1 cellular context compared by ENCODE assay signal in genomic region chr17:48025040-48025903, GRCh38.
TF ChIP-seq lines count a peak whose summit lies in the region.

No MANE protein-coding gene starts in this region.

TF ChIP-seq in K562, 482 proteins besides CTCF, POLR2A, EP300 and RAD21 (continued from another document and continues in another):
- TF ChIP-seq ZNF518B (CRISPR knock-in tag; IDR thresholded peaks at IDR 0.05) (no peak), ZBTB12 (CRISPR knock-in tag; IDR thresholded peaks at IDR 0.05) (no peak), YBX1 (IDR thresholded peaks at IDR 0.05) (no peak), CREM (IDR thresholded peaks at IDR 0.05; ENCODE audit: low read depth) (peak; percentile 33; the same call in 1 of the 2 replicates), HNRNPLL (IDR thresholded peaks at IDR 0.05; ENCODE audit: low read depth, low read length, poor library complexity, severe bottlenecking) (peak; percentile 80), RBM39 (optimal IDR thresholded peaks at IDR 0.05; ENCODE audit: low read depth, low read length) (no peak), CGGBP1 (CRISPR knock-in tag; IDR thresholded peaks at IDR 0.05) (no peak), STAT5A (IDR thresholded peaks at IDR 0.05; ENCODE audit: borderline replicate concordance, low read length) (no peak), MITF (IDR thresholded peaks at IDR 0.05) (peak; percentile 18; the same call in 1 of the 2 replicates), ZNF140 (CRISPR knock-in tag; IDR thresholded peaks at IDR 0.05) (no peak), FOXK2 (conservative IDR thresholded peaks at IDR 0.05 in 1 of 2, IDR thresholded peaks at IDR 0.05 in 1 of 2; ENCODE audit: low read depth in 2 of 2) (peak; percentile 20 to 39; a peak in 2 of 4 replicates), HEY1 (CRISPR knock-in tag; IDR thresholded peaks at IDR 0.05; ENCODE audit: borderline replicate concordance) (no peak), NR2C2 (CRISPR knock-in tag; IDR thresholded peaks at IDR 0.05) (no peak), NR2C2 (tag; IDR thresholded peaks at IDR 0.05) (peak; percentile 53; the same call in 1 of the 2 replicates), ZNF232 (CRISPR knock-in tag; IDR thresholded peaks at IDR 0.05) (no peak), CSDE1 (IDR thresholded peaks at IDR 0.05) (peak in 1 of 2 experiments; percentile 87; a peak in 1 of 4 replicates), ZNF175 (CRISPR knock-in tag; IDR thresholded peaks at IDR 0.05; ENCODE audit: low read depth) (no peak), EWSR1 (IDR thresholded peaks at IDR 0.05; ENCODE audit: borderline replicate concordance, low read depth, partially characterized antibody) (no peak), CHD4 (IDR thresholded peaks at IDR 0.05; ENCODE audit: insufficient read depth, insufficient replicate concordance, low read depth, low read length, poor library complexity, severe bottlenecking) (no peak), SPI1 (IDR thresholded peaks at IDR 0.05; ENCODE audit: borderline replicate concordance, low read depth, low read length) (no peak), BMI1 (IDR thresholded peaks at IDR 0.05; ENCODE audit: low read length) (peak; percentile 95), THAP7 (CRISPR knock-in tag; IDR thresholded peaks at IDR 0.05) (no peak), USF2 (CRISPR knock-in tag; IDR thresholded peaks at IDR 0.05) (peak; percentile 81), MXI1 (IDR thresholded peaks at IDR 0.05; ENCODE audit: low read depth, low read length) (peak; percentile 99), ZBTB7A (IDR thresholded peaks at IDR 0.05; ENCODE audit: borderline replicate concordance, control insufficient read depth, low read depth, low read length) (peak; percentile 15; the same call in 1 of the 2 replicates), STAT5B (CRISPR knock-in tag; IDR thresholded peaks at IDR 0.05) (no peak), ZBTB49 (CRISPR knock-in tag; IDR thresholded peaks at IDR 0.05; ENCODE audit: borderline replicate concordance) (no peak), NFYB (IDR thresholded peaks at IDR 0.05; ENCODE audit: extremely low read depth, insufficient read length) (peak; percentile 27), ZNF586 (CRISPR knock-in tag; conservative IDR thresholded peaks at IDR 0.05) (no peak), CBX5 (IDR thresholded peaks at IDR 0.05; ENCODE audit: borderline replicate concordance, low read depth) (no peak), PTTG1 (tag; IDR thresholded peaks at IDR 0.05; ENCODE audit: low read depth) (no peak), DIDO1 (tag; IDR thresholded peaks at IDR 0.05; ENCODE audit: low read depth) (no peak), ZBTB1 (CRISPR knock-in tag; IDR thresholded peaks at IDR 0.05; ENCODE audit: borderline replicate concordance, low read depth) (no peak), SMARCA5 (IDR thresholded peaks at IDR 0.05) (no peak), BRCA1 (IDR thresholded peaks at IDR 0.05) (no peak), BRCA1 (CRISPR knock-in tag; IDR thresholded peaks at IDR 0.05) (peak; percentile 95; the same call in 1 of the 2 replicates), NKRF (IDR thresholded peaks at IDR 0.05; ENCODE audit: borderline replicate concordance) (peak; percentile 85; the same call in 1 of the 2 replicates), GTF2F1 (IDR thresholded peaks at IDR 0.05; ENCODE audit: low read depth, low read length) (no peak), ARID3A (IDR thresholded peaks at IDR 0.05; ENCODE audit: borderline replicate concordance, low read depth, low read length) (no peak), STAG1 (CRISPR knock-in tag; IDR thresholded peaks at IDR 0.05; ENCODE audit: borderline replicate concordance) (peak; percentile 80), L3MBTL2 (IDR thresholded peaks at IDR 0.05) (peak; percentile 93), HCFC1 (IDR thresholded peaks at IDR 0.05; ENCODE audit: low read depth, low read length) (peak; percentile 33), ZEB2 (IDR thresholded peaks at IDR 0.05) (no peak), EP400 (IDR thresholded peaks at IDR 0.05) (no peak), TAF1 (IDR thresholded peaks at IDR 0.05; ENCODE audit: control insufficient read depth, extremely low read depth, insufficient read depth, low read length, severe bottlenecking) (no peak), HMG20A (CRISPR knock-in tag; conservative IDR thresholded peaks at IDR 0.05) (no peak), RNF2 (IDR thresholded peaks at IDR 0.05) (peak; percentile 20; the same call in 1 of the 2 replicates), HDAC2 (IDR thresholded peaks at IDR 0.05) (peak; percentile 17; the same call in 1 of the 2 replicates), FOXO4 (CRISPR knock-in tag; IDR thresholded peaks at IDR 0.05) (no peak), NEUROD1 (IDR thresholded peaks at IDR 0.05; ENCODE audit: borderline replicate concordance, low read depth, low read length, partially characterized antibody) (peak; percentile 60)
